Comparison of ENCODE assay signal across 34 cellular contexts in genomic region chr11:106197438-106197837, GRCh38.
"Had no signal": no experiment of that assay in that cellular context is flagged by ENCODE, and none has a peak within 500 bp of the region (broad histone marks: within the 10 kb centered on the region; RNA-seq: fewer than 3 reads in every experiment).

No MANE protein-coding gene starts in this region.

- H3K9me3 ChIP-seq: MG63 had no signal

- DNase-seq: Karpas-422, Kasumi-1, MG63, MM.1S, MV-4-11, NCI-H1048, NCI-H1092, NCI-H1092 treated with DMSO at 0.1 percent for 48 hours, NCI-H1105, NCI-H1105 treated with DMSO at 0.1 percent for 48 hours, NCI-H1417, NCI-H1417 treated with DMSO at 0.1 percent for 48 hours, NCI-H1436, NCI-H146, NCI-H1694, NCI-H1694 treated with DMSO at 0.1 percent for 48 hours, NCI-H187, NCI-H187 treated with DMSO at 0.1 percent for 48 hours, NCI-H1930, NCI-H2029, NCI-H2029 treated with DMSO at 0.1 percent for 48 hours, NCI-H2081, NCI-H2081 treated with DMSO at 0.1 percent for 48 hours, NCI-H2107, NCI-H2171, NCI-H2171 treated with DMSO at 0.1 percent for 48 hours, NCI-H2227 treated with DMSO at 0.1 percent for 48 hours, NCI-H226, NCI-H345, NCI-H446, NCI-H446 treated with DMSO at 0.1 percent for 48 hours, NCI-H510A, NCI-H510A treated with DMSO at 0.1 percent for 48 hours, NCI-H524 had no signal

- H3K4me3 ChIP-seq: MG63 had no signal

- H3K36me3 ChIP-seq: MG63 had no signal

- H3K27me3 ChIP-seq: MG63 had no signal
